In genomic region chr10:7756360-7756992, GRCh38 we compare ENCODE assay signal across 11 cellular contexts. TPM values are rescaled to one million over a fixed set of nuclear protein-coding genes. Genes with fewer than 3 reads are reported as not detected.
A peak's percentile ranks its signal among the peaks of the same experiment; 100 is the strongest.
DNase-seq lines count a peak whose midpoint lies in the region; ATAC-seq and TF ChIP-seq lines count a peak whose summit lies in the region.
"Had no signal": no experiment of that assay in that cellular context is flagged by ENCODE, and none has a peak within 500 bp of the region (broad histone marks: within the 10 kb centered on the region; RNA-seq: fewer than 3 reads in every experiment).

No MANE protein-coding gene starts in this region.

- intact Hi-C loops in left colon (cut with DNase I, micrococcal nuclease) = no loop called here

- H3K4me1 Mint-ChIP-seq in activated naive CD8-positive, alpha-beta T cell treated with anti-CD3 and anti-CD28 coated beads, Interleukin-2, amount 50 U/mL, for 24 hours = no peaks in the 10 kb centered on the region

- no peaks in the 10 kb centered on the region for H3K9me3 Mint-ChIP-seq in activated naive CD8-positive, alpha-beta T cell treated with anti-CD3 and anti-CD28 coated beads, Interleukin-2, amount 50 U/mL, for 24 hours
- H3K9me3 Mint-ChIP-seq: CD8-positive, alpha-beta T cell had no signal

- ATAC-seq in activated naive CD8-positive, alpha-beta T cell treated with anti-CD3 and anti-CD28 coated beads, Interleukin-2, amount 50 U/mL, for 24 hours = no peak
- ATAC-seq in left colon = peak; percentile 99
- ATAC-seq: CD8-positive, alpha-beta T cell had no signal

- H3K27ac Mint-ChIP-seq in activated naive CD8-positive, alpha-beta T cell treated with anti-CD3 and anti-CD28 coated beads, Interleukin-2, amount 50 U/mL, for 24 hours = no peak overlapping the region
- H3K27ac Mint-ChIP-seq: CD8-positive, alpha-beta T cell had no signal

- peak; percentile 79 for TF ChIP-seq CTCF in LNCAP (IDR thresholded peaks at IDR 0.05)

- peaks cover 53% of the 10 kb centered on the region for H3K36me3 Mint-ChIP-seq in activated naive CD8-positive, alpha-beta T cell treated with anti-CD3 and anti-CD28 coated beads, Interleukin-2, amount 50 U/mL, for 24 hours (ENCODE audit: low read depth)

- no peaks in the 10 kb centered on the region for H3K27me3 Mint-ChIP-seq in activated naive CD8-positive, alpha-beta T cell treated with anti-CD3 and anti-CD28 coated beads, Interleukin-2, amount 50 U/mL, for 24 hours

- peak; percentile 1 for DNase-seq in NCI-H82 (lab: John Stamatoyannopoulos, UW)
- no peak for DNase-seq in NCI-H82 treated with DMSO at 0.1 percent for 48 hours (lab: John Stamatoyannopoulos, UW; ENCODE audit: unreplicated experiment)
- DNase-seq in activated naive CD8-positive, alpha-beta T cell treated with anti-CD3 and anti-CD28 coated beads, Interleukin-2, amount 50 U/mL, for 24 hours = peak; percentile 5
- DNase-seq in left colon = peak; percentile 35 to 48
- DNase-seq in epidermal melanocyte (ENCODE audit: insufficient read length, low spot score) = no peak
- no peak for DNase-seq in NCI-H1417 treated with DMSO at 0.1 percent for 48 hours (lab: John Stamatoyannopoulos, UW)
- no peak for DNase-seq in stimulated activated naive CD4-positive, alpha-beta T cell treated with Interleukin-2 at 50 U/mL for 16 hours (lab: John Stamatoyannopoulos, UW)

- H3K4me3 Mint-ChIP-seq in activated naive CD8-positive, alpha-beta T cell treated with anti-CD3 and anti-CD28 coated beads, Interleukin-2, amount 50 U/mL, for 24 hours = no peak overlapping the region
- H3K4me3 Mint-ChIP-seq: CD8-positive, alpha-beta T cell had no signal

RNA-seq across cellular contexts. Expression of gene KIN, which starts 31.3 kb away (rescaled TPM):
- total RNA-seq in left colon = 10 to 100 TPM in 1 of 2 donors, 1 to 10 TPM in 1; 9.9 to 10.6 TPM

RNA-seq across cellular contexts. Expression of gene ATP5F1C, which starts 31.5 kb away (rescaled TPM):
- 100 to 1,000 TPM; 463 to 537 TPM for total RNA-seq in left colon

RNA-seq across cellular contexts. Expression of gene ITIH2, which starts 53.4 kb away (rescaled TPM):
- total RNA-seq in left colon = not detected
- total RNA-seq: activated CD8-positive, alpha-beta memory T cell treated with anti-CD3 and anti-CD28 coated beads for 36 hours; CD8-positive, alpha-beta T cell; pulmonary artery endothelial cell had no signal

Comparison
In these comparisons a context has a peak if more than half of its experiments do, and no peak if none do; other contexts are left out.
1. DNase-seq: peak in NCI-H82 (single experiment), activated naive CD8-positive, alpha-beta T cell treated with anti-CD3 and anti-CD28 coated beads, Interleukin-2, amount 50 U/mL, for 24 hours (single experiment) and left colon (2 of 2); none in NCI-H82 treated with DMSO at 0.1 percent for 48 hours (single experiment), epidermal melanocyte (single experiment), NCI-H1417 treated with DMSO at 0.1 percent for 48 hours (single experiment) and stimulated activated naive CD4-positive, alpha-beta T cell treated with Interleukin-2 at 50 U/mL for 16 hours (single experiment).